Comparison of ENCODE assay signal across 30 cellular contexts in genomic region chr18:62242955-62243354, GRCh38. TPM values are rescaled to one million over a fixed set of nuclear protein-coding genes. Genes with fewer than 3 reads are reported as not detected.
DNase-seq lines count a peak whose midpoint lies in the region; ATAC-seq, FAIRE-seq and TF ChIP-seq lines count a peak whose summit lies in the region.
"Had no signal": no experiment of that assay in that cellular context is flagged by ENCODE, and none has a peak within 500 bp of the region (broad histone marks: within the 10 kb centered on the region; RNA-seq: fewer than 3 reads in every experiment).

No MANE protein-coding gene starts in this region.

- H3K27me3 Mint-ChIP-seq in activated naive CD8-positive, alpha-beta T cell, result no peaks in the 10 kb centered on the region
- H3K27me3 Mint-ChIP-seq in activated naive CD8-positive, alpha-beta T cell treated with anti-CD3 and anti-CD28 coated beads for 36 hours, result no peaks in the 10 kb centered on the region
- no peaks in the 10 kb centered on the region for H3K27me3 Mint-ChIP-seq in progenitor cell of endocrine pancreas
- H3K27me3 Mint-ChIP-seq in MCF 10A (ENCODE audit: insufficient read depth, unreplicated experiment), result no peaks in the 10 kb centered on the region
- H3K27me3 Mint-ChIP-seq: CD4-positive, alpha-beta T cell had no signal

- H3K27ac Mint-ChIP-seq in activated naive CD8-positive, alpha-beta T cell, result peak overlapping the region; percentile 50
- no peak overlapping the region for H3K27ac Mint-ChIP-seq in activated naive CD8-positive, alpha-beta T cell treated with anti-CD3 and anti-CD28 coated beads for 36 hours
- H3K27ac Mint-ChIP-seq in progenitor cell of endocrine pancreas (peak overlapping the region; percentile 63), MCF 10A (ENCODE audit: low read depth, unreplicated experiment) (no peak overlapping the region)
- H3K27ac Mint-ChIP-seq: CD4-positive, alpha-beta T cell had no signal

- no peak for TF ChIP-seq RAD21 in K562 (CRISPR knock-in tag; conservative IDR thresholded peaks at IDR 0.05 in 1 of 2, IDR thresholded peaks at IDR 0.05 in 1 of 2)

- H3K36me3 ChIP-seq in GM23248 (ENCODE audit: low read depth) (no peaks in the 10 kb centered on the region), K562 (ENCODE audit: control insufficient read depth, insufficient read depth, low read length) (peaks cover 7% of the 10 kb centered on the region; the same call in 1 of the 3 replicates)

- 47 to 68% methylated on average over 1 of the region's 1 CpG for WGBS in GM23248 (ENCODE audit: low coverage in 1 of 2, low lambda C conversion rate in 2 of 2, missing lambda C conversion rate in 2 of 2), 2 experiments
- 55% methylated on average over 1 of the region's 1 CpG for WGBS in K562 (ENCODE audit: insufficient coverage, low coverage, missing lambda C conversion rate)

- in situ Hi-C loops in GM23248 (cut with MboI), result no loop called here
- in situ Hi-C loops in K562 (cut with MboI), result loop anchor here (5.0 kb wide), 1 partner anchor 56 kb away; the partner anchor contains the start of genes PIGN and RELCH

- no peak overlapping the region for H3K9ac ChIP-seq in GM23248
- no peak overlapping the region for H3K9ac ChIP-seq in K562 (ENCODE audit: insufficient read depth in 1 of 2, low read depth in 2 of 2, low read length in 2 of 2)
- H3K9ac ChIP-seq: BLaER1 treated with 17β-estradiol and CSF1 and Interleukin-3, amounts not matched to agents 10 nM and 100 nM had no signal

- TF ChIP-seq EP300 in K562 (IDR thresholded peaks at IDR 0.05; ENCODE audit: low read length), result no peak

- H3K9me3 ChIP-seq in GM23248 (ENCODE audit: low read depth) (no peaks in the 10 kb centered on the region), K562 (replicated peaks; ENCODE audit: control insufficient read depth, insufficient read depth, low read depth, low read length) (no peaks in the 10 kb centered on the region)
- H3K9me3 ChIP-seq: BLaER1 treated with 17β-estradiol and CSF1 and Interleukin-3, amounts not matched to agents 10 nM and 100 nM; Caco-2; SJSA1 had no signal

- no peaks in the 10 kb centered on the region for H3K79me2 ChIP-seq in GM23248 (ENCODE audit: insufficient read depth)
- H3K79me2 ChIP-seq in K562 (ENCODE audit: control insufficient read depth, insufficient read depth, low read length), result no peaks in the 10 kb centered on the region

- H3K4me3 ChIP-seq in GM23248 (no peak overlapping the region), K562 (no peak overlapping the region)
- H3K4me3 ChIP-seq: BLaER1 treated with 17β-estradiol and CSF1 and Interleukin-3, amounts not matched to agents 10 nM and 100 nM; SJSA1 had no signal

- H2AFZ ChIP-seq in GM23248, result no peak overlapping the region
- H2AFZ ChIP-seq in K562 (ENCODE audit: low read depth, low read length), result no peak overlapping the region

- no peaks in the 10 kb centered on the region for H3K4me1 ChIP-seq in GM23248 (ENCODE audit: insufficient read depth)
- H3K4me1 ChIP-seq in K562 (replicated peaks in 1 of 2; ENCODE audit: control insufficient read depth in 2 of 2, insufficient read depth in 2 of 2, low read length in 2 of 2), result no peaks in the 10 kb centered on the region
- H3K4me1 ChIP-seq: BLaER1 treated with 17β-estradiol and CSF1 and Interleukin-3, amounts not matched to agents 10 nM and 100 nM; Caco-2; SJSA1 had no signal

- CTCF ChIA-PET in K562 (lab: Yijun Ruan, JAX; ENCODE audit: low intra/inter-chr PET ratio), result no interaction called here
- CTCF ChIA-PET in MCF 10A (lab: Yijun Ruan, JAX), result interaction anchor here (0.6 to 1.7 kb wide), 3 partner anchors 55 to 60 kb away, joined by 3 read pairs; no protein-coding TSS in a partner anchor

- H3K27ac ChIP-seq in GM23248 (no peak overlapping the region), K562 (ENCODE audit: extremely low read depth, low read depth, low read length) (no peak overlapping the region)
- H3K27ac ChIP-seq: BLaER1 treated with 17β-estradiol and CSF1 and Interleukin-3, amounts not matched to agents 10 nM and 100 nM; SJSA1 had no signal

- DNase-seq in activated naive CD8-positive, alpha-beta T cell treated with anti-CD3 and anti-CD28 coated beads for 36 hours, result no peak
- DNase-seq in GM23248 (peak; percentile 32), K562 (ENCODE audit: extremely low read depth in 1 of 4, low spot score in 3 of 4) (no peak), progenitor cell of endocrine pancreas (ENCODE audit: low spot score, unreplicated experiment) (no peak), H54 (ENCODE audit: insufficient read length, low spot score) (no peak), MCF 10A (ENCODE audit: unreplicated experiment) (no peak)
- DNase-seq: AML-193; Caco-2; CD4-positive, alpha-beta T cell; DMS 273 treated with DMSO at 0.1 percent for 48 hours; DMS79; EL; GDM1; KG1; NCI-H1092; NCI-H1417 treated with DMSO at 0.1 percent for 48 hours; NCI-H1694 treated with DMSO at 0.1 percent for 48 hours; NCI-H2081; NCI-H2227 treated with DMSO at 0.1 percent for 48 hours; NCI-H69; Right ventricle myocardium superior; RPMI8226 had no signal

- peaks cover 2% of the 10 kb centered on the region for H3K4me1 Mint-ChIP-seq in activated naive CD8-positive, alpha-beta T cell (ENCODE audit: low read depth)
- peaks cover 2% of the 10 kb centered on the region for H3K4me1 Mint-ChIP-seq in activated naive CD8-positive, alpha-beta T cell treated with anti-CD3 and anti-CD28 coated beads for 36 hours
- H3K4me1 Mint-ChIP-seq in progenitor cell of endocrine pancreas (ENCODE audit: low read depth) (no peaks in the 10 kb centered on the region), MCF 10A (ENCODE audit: insufficient read depth, unreplicated experiment) (peaks cover 5% of the 10 kb centered on the region)

- H4K20me1 ChIP-seq in GM23248 (ENCODE audit: insufficient read depth) (no peaks in the 10 kb centered on the region), K562 (replicated peaks; ENCODE audit: control insufficient read depth, insufficient read depth, low read length) (no peaks in the 10 kb centered on the region)

- H3K9me2 ChIP-seq in GM23248 (ENCODE audit: insufficient read depth), result no peaks in the 10 kb centered on the region

- no peak overlapping the region for H3K4me3 Mint-ChIP-seq in activated naive CD8-positive, alpha-beta T cell
- no peak overlapping the region for H3K4me3 Mint-ChIP-seq in activated naive CD8-positive, alpha-beta T cell treated with anti-CD3 and anti-CD28 coated beads for 36 hours
- H3K4me3 Mint-ChIP-seq in progenitor cell of endocrine pancreas (ENCODE audit: low read depth) (no peak overlapping the region), MCF 10A (ENCODE audit: unreplicated experiment) (no peak overlapping the region)
- H3K4me3 Mint-ChIP-seq: CD4-positive, alpha-beta T cell had no signal

- H3K27me3 ChIP-seq in GM23248 (replicated peaks; ENCODE audit: insufficient read depth), result no peaks in the 10 kb centered on the region
- H3K27me3 ChIP-seq in K562 (ENCODE audit: control insufficient read depth in 2 of 2, insufficient read depth in 2 of 2, low read length in 2 of 2), result no peaks in the 10 kb centered on the region
- H3K27me3 ChIP-seq: BLaER1 treated with 17β-estradiol and CSF1 and Interleukin-3, amounts not matched to agents 10 nM and 100 nM had no signal

- no peaks in the 10 kb centered on the region for H3K9me1 ChIP-seq in K562 (ENCODE audit: control insufficient read depth, insufficient read depth, low read length)

- BruUV-seq in K562 (replicated peaks; lab: Mats Ljungman, UMichigan) (no TSS peak), MCF 10A (replicated peaks; lab: Mats Ljungman, UMichigan) (no TSS peak)

- POLR2A ChIA-PET in K562 (lab: Yijun Ruan, JAX) (no interaction called here), MCF 10A (lab: Yijun Ruan, JAX) (interaction anchor here (1.0 to 1.3 kb wide), 3 partner anchors 9 to 56 kb away, joined by 3 read pairs; partner anchors contain the start of genes PIGN and RELCH)

- no peak overlapping the region for H3K4me2 ChIP-seq in GM23248 (ENCODE audit: unreplicated experiment)
- no peak overlapping the region for H3K4me2 ChIP-seq in K562 (ENCODE audit: insufficient read depth, low read length)
- H3K4me2 ChIP-seq: BLaER1 treated with 17β-estradiol and CSF1 and Interleukin-3, amounts not matched to agents 10 nM and 100 nM had no signal

- TF ChIP-seq POLR2A in K562 (conservative IDR thresholded peaks at IDR 0.05) (no peak), H54 (IDR thresholded peaks at IDR 0.05; ENCODE audit: low read depth, low read length) (no peak)

- TF ChIP-seq CTCF in K562 (IDR thresholded peaks at IDR 0.05 in 2 of 3, conservative IDR thresholded peaks at IDR 0.05 in 1 of 3; ENCODE audit: insufficient read depth in 2 of 3, low read depth in 1 of 3, low read length in 3 of 3) (no peak), progenitor cell of endocrine pancreas (IDR thresholded peaks at IDR 0.05; ENCODE audit: unreplicated experiment) (no peak), MCF 10A (IDR thresholded peaks at IDR 0.05; ENCODE audit: unreplicated experiment) (no peak)

- H3K36me3 Mint-ChIP-seq in activated naive CD8-positive, alpha-beta T cell, result peaks cover 5% of the 10 kb centered on the region
- H3K36me3 Mint-ChIP-seq in activated naive CD8-positive, alpha-beta T cell treated with anti-CD3 and anti-CD28 coated beads for 36 hours, result peaks cover 3% of the 10 kb centered on the region
- H3K36me3 Mint-ChIP-seq in progenitor cell of endocrine pancreas (ENCODE audit: insufficient read depth), result peaks cover 13% of the 10 kb centered on the region
- H3K36me3 Mint-ChIP-seq in MCF 10A (ENCODE audit: insufficient read depth, unreplicated experiment), result peaks cover 9% of the 10 kb centered on the region

- FAIRE-seq in K562 (lab: Jason Lieb, UNC) (no peak), H54 (lab: Jason Lieb, UNC) (no peak)
- FAIRE-seq: A204.1, GM12891, H1 had no signal

- ATAC-seq in K562, result no peak
- no peak for ATAC-seq in HG03521 (IDR thresholded peaks at IDR 0.05; ENCODE audit: unreplicated experiment)
- ATAC-seq: HCT116 had no signal

- no peaks in the 10 kb centered on the region for H3F3A ChIP-seq in GM23248 (ENCODE audit: insufficient read depth)

- H3K9me3 Mint-ChIP-seq in activated naive CD8-positive, alpha-beta T cell (ENCODE audit: low read depth), result no peaks in the 10 kb centered on the region
- H3K9me3 Mint-ChIP-seq in activated naive CD8-positive, alpha-beta T cell treated with anti-CD3 and anti-CD28 coated beads for 36 hours, result no peaks in the 10 kb centered on the region
- no peaks in the 10 kb centered on the region for H3K9me3 Mint-ChIP-seq in progenitor cell of endocrine pancreas (ENCODE audit: low read depth)
- H3K9me3 Mint-ChIP-seq in MCF 10A (ENCODE audit: unreplicated experiment), result no peaks in the 10 kb centered on the region
- H3K9me3 Mint-ChIP-seq: CD4-positive, alpha-beta T cell had no signal

- intact Hi-C loops in K562 (cut with micrococcal nuclease) (no loop called here), MCF 10A (cut with micrococcal nuclease) (no loop called here)

RNA-seq across cellular contexts. Expression of gene RELCH, which starts 55.9 kb away (rescaled TPM):
- total RNA-seq in activated naive CD8-positive, alpha-beta T cell treated with anti-CD3 and anti-CD28 coated beads for 36 hours, result 10 to 100 TPM; 13.5 to 13.9 TPM
- 31.6 and 38.6 TPM in 2 replicates for total RNA-seq in GM23248 (2014; rRNA removed; shearing (Covaris generic))
- polyA plus RNA-seq in GM23248 (2016; fragmentation: Nextera tagmentation; extraction: Ambion mirVana) (7.9 and 8.6 TPM in 2 replicates), K562 (2011; rRNA removed) (9.6 and 10.4 TPM in 2 replicates), K562 (2014; fragmentation: Illumina TruSeq; extraction: Trizol) (6.6 and 8.3 TPM in 2 replicates), K562 (2014; fragmentation: Nextera tagmentation; extraction: Ambion mirVana) (1 to 10 TPM; 1.4 to 2.0 TPM), K562 (2014; rRNA removed) (4.2 and 4.3 TPM in 2 replicates)
- total RNA-seq in K562 (2011; cell fraction: chromatin; rRNA removed; ENCODE audit: low replicate concordance), result 30.6 and 57.6 TPM in 2 replicates
- total RNA-seq in K562 (2011; cell fraction: nucleolus; rRNA removed), result 17.1 and 20.7 TPM in 2 replicates
- total RNA-seq in K562 (2011; cell fraction: nucleoplasm; rRNA removed), result 25.0 and 26.9 TPM in 2 replicates
- total RNA-seq in K562 (2014; rRNA removed) (7.6 and 8.2 TPM in 2 replicates), K562 (2014; rRNA removed; fragmentation: Illumina TruSeq; extraction: Trizol) (12.2 and 13.3 TPM in 2 replicates), K562 (2015; rRNA removed; fragmentation: Illumina TruSeq; extraction: Trizol) (13.6 and 15.3 TPM in 2 replicates), K562 (2021) (9.1 and 10.1 TPM in 2 replicates), progenitor cell of endocrine pancreas (34.7 and 39.4 TPM in 2 replicates), MCF 10A (2022) (20.7 and 24.7 TPM in 2 replicates)
- 1.9 and 2.0 TPM in 2 replicates for polyA plus RNA-seq in K562 (2011; cell fraction: cytosol; rRNA removed)
- 34.2 and 35.4 TPM in 2 replicates for polyA plus RNA-seq in K562 (2011; cell fraction: nucleus; rRNA removed)
- polyA plus RNA-seq in K562 (2012), result 4.5 and 7.1 TPM in 2 replicates
- polyA minus RNA-seq in K562 (2011; rRNA and poly(A)+ RNA removed), result 51.0 and 52.5 TPM in 2 replicates
- polyA minus RNA-seq in K562 (2011; cell fraction: cytosol; rRNA and poly(A)+ RNA removed), result 10.3 and 11.6 TPM in 2 replicates
- 62.6 and 109 TPM in 2 replicates for polyA minus RNA-seq in K562 (2011; cell fraction: nucleus; rRNA and poly(A)+ RNA removed)

RNA-seq across cellular contexts. Expression of gene PIGN, which starts 56.1 kb away (rescaled TPM):
- 10 to 100 TPM; 21.5 to 25.0 TPM for total RNA-seq in activated naive CD8-positive, alpha-beta T cell treated with anti-CD3 and anti-CD28 coated beads for 36 hours
- 22.3 and 27.2 TPM in 2 replicates for total RNA-seq in GM23248 (2014; rRNA removed; shearing (Covaris generic))
- polyA plus RNA-seq in GM23248 (2016; fragmentation: Nextera tagmentation; extraction: Ambion mirVana) (16.0 and 17.5 TPM in 2 replicates), K562 (2011; rRNA removed) (20.6 and 25.6 TPM in 2 replicates), K562 (2014; fragmentation: Illumina TruSeq; extraction: Trizol) (9.9 TPM in 2 replicates), K562 (2014; fragmentation: Nextera tagmentation; extraction: Ambion mirVana) (10 to 100 TPM; 14.6 to 15.2 TPM), K562 (2014; rRNA removed) (11.3 and 12.3 TPM in 2 replicates)
- 60.2 and 142 TPM in 2 replicates for total RNA-seq in K562 (2011; cell fraction: chromatin; rRNA removed; ENCODE audit: low replicate concordance)
- 26.5 and 31.6 TPM in 2 replicates for total RNA-seq in K562 (2011; cell fraction: nucleolus; rRNA removed)
- 64.9 and 92.9 TPM in 2 replicates for total RNA-seq in K562 (2011; cell fraction: nucleoplasm; rRNA removed)
- total RNA-seq in K562 (2014; rRNA removed) (12.3 and 17.3 TPM in 2 replicates), K562 (2014; rRNA removed; fragmentation: Illumina TruSeq; extraction: Trizol) (24.8 and 28.4 TPM in 2 replicates), K562 (2015; rRNA removed; fragmentation: Illumina TruSeq; extraction: Trizol) (17.1 and 20.4 TPM in 2 replicates), K562 (2021) (20.6 and 22.7 TPM in 2 replicates), progenitor cell of endocrine pancreas (34.9 and 35.9 TPM in 2 replicates), MCF 10A (2022) (29.4 and 29.5 TPM in 2 replicates)
- polyA plus RNA-seq in K562 (2011; cell fraction: cytosol; rRNA removed), result 4.5 and 17.6 TPM in 2 replicates
- polyA plus RNA-seq in K562 (2011; cell fraction: nucleus; rRNA removed), result 11.0 and 14.0 TPM in 2 replicates
- 10.4 and 11.0 TPM in 2 replicates for polyA plus RNA-seq in K562 (2012)
- 131 and 146 TPM in 2 replicates for polyA minus RNA-seq in K562 (2011; rRNA and poly(A)+ RNA removed)
- polyA minus RNA-seq in K562 (2011; cell fraction: cytosol; rRNA and poly(A)+ RNA removed), result 15.7 and 16.8 TPM in 2 replicates
- polyA minus RNA-seq in K562 (2011; cell fraction: nucleus; rRNA and poly(A)+ RNA removed), result 52.0 and 80.2 TPM in 2 replicates

Comparison
In these comparisons a context has a peak if more than half of its experiments do, and no peak if none do; other contexts are left out.
1. H3K27ac Mint-ChIP-seq: peak in activated naive CD8-positive, alpha-beta T cell (single experiment) and progenitor cell of endocrine pancreas (single experiment); none in activated naive CD8-positive, alpha-beta T cell treated with anti-CD3 and anti-CD28 coated beads for 36 hours (single experiment) and MCF 10A (single experiment).